In the genomic region with DNA sequence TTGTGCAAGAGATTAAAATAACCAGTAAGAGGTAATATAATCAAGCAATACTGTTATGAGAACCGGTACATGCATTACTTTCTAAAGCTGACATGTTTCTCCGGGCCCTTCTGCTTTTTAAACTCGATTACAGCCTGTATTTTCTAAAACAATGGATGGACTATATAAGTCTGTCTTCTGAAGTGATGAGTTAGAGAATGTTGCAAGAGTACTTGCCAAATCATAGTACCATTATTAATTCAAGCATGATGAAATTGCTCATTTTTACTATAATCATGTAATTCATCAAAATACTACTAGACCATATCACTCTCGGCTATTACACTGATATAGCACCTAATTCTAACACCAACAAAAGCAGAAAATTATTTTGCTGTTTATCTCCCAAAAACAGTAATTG, we compare ENCODE assay signal across 29 cellular contexts.
"Had no signal": no experiment of that assay in that cellular context is flagged by ENCODE, and none has a peak within 500 bp of the region (broad histone marks: within the 10 kb centered on the region; RNA-seq: fewer than 3 reads in every experiment).

No MANE protein-coding gene starts in this region.

- ATAC-seq: natural killer cell; psoas muscle; right cardiac atrium; right lobe of liver; stimulated activated effector memory CD8-positive, alpha-beta T cell treated with anti-CD3 and anti-CD28 coated beads, Interleukin-12 subunit alpha, Interleukin-12 subunit beta, amount 100 ng/mL, for 72 hours; stimulated activated naive CD8-positive, alpha-beta T cell treated with anti-CD3 and anti-CD28 coated beads, Interleukin-15, amount 100 ng/mL, for 72 hours; stimulated activated naive CD8-positive, alpha-beta T cell treated with anti-CD3 and anti-CD28 coated beads, Interleukin-15, Interleukin-2, amounts not matched to agents 100 U/mL and 50 U/mL, for 24 hours; upper lobe of right lung had no signal

- H3K9ac ChIP-seq: neural progenitor cell, parathyroid adenoma had no signal

- H3K9me3 Mint-ChIP-seq: neural progenitor cell; stimulated activated effector memory CD8-positive, alpha-beta T cell treated with anti-CD3 and anti-CD28 coated beads, Interleukin-12 subunit alpha, Interleukin-12 subunit beta, amount 100 ng/mL, for 72 hours had no signal

- H3K9me3 ChIP-seq: ovary, psoas muscle, right lobe of liver, sigmoid colon, suprapubic skin, testis, tibial artery, transverse colon, upper lobe of right lung, uterus had no signal

- H3K27me3 Mint-ChIP-seq: progenitor cell of endocrine pancreas; stimulated activated naive CD8-positive, alpha-beta T cell treated with anti-CD3 and anti-CD28 coated beads, Interleukin-15, amount 100 ng/mL, for 72 hours had no signal

- H3K4me2 ChIP-seq: neural progenitor cell had no signal

- H3K4me3 Mint-ChIP-seq: natural killer cell; nephron; neural progenitor cell; stimulated activated effector memory CD8-positive, alpha-beta T cell treated with anti-CD3 and anti-CD28 coated beads, Interleukin-12 subunit alpha, Interleukin-12 subunit beta, amount 100 ng/mL, for 72 hours; stimulated activated naive CD8-positive, alpha-beta T cell treated with anti-CD3 and anti-CD28 coated beads, Interleukin-15, amount 100 ng/mL, for 72 hours; type B pancreatic cell had no signal

- DNase-seq: natural killer cell; occipital lobe; ovary; posterior cingulate gyrus; psoas muscle; right cardiac atrium; right lobe of liver; sigmoid colon; small intestine; stimulated activated CD4-positive, alpha-beta T cell treated with anti-CD3 and anti-CD28 coated beads, Interleukin-15, amount 100 ng/mL, for 24 hours; stimulated activated CD4-positive, alpha-beta T cell treated with anti-CD3 and anti-CD28 coated beads, Interleukin-2, amount 100 ng/mL, for 24 hours; stimulated activated CD4-positive, alpha-beta T cell treated with anti-CD3 and anti-CD28 coated beads, Interleukin-2, amount 100 ng/mL, for 48 hours; stimulated activated CD4-positive, alpha-beta T cell treated with anti-CD3 and anti-CD28 coated beads, Interleukin-4, amount 100 ng/mL, for 24 hours; stimulated activated naive CD4-positive, alpha-beta T cell; stimulated activated naive CD8-positive, alpha-beta T cell treated with anti-CD3 and anti-CD28 coated beads, Interleukin-15, amount 100 ng/mL, for 72 hours; stimulated activated naive CD8-positive, alpha-beta T cell treated with anti-CD3 and anti-CD28 coated beads, Interleukin-15, Interleukin-2, amounts not matched to agents 100 U/mL and 50 U/mL, for 24 hours; substantia nigra; testis; tibial artery; transverse colon; upper lobe of right lung; uterus had no signal

- H3K4me1 Mint-ChIP-seq: natural killer cell; nephron; neural progenitor cell; stimulated activated effector memory CD8-positive, alpha-beta T cell treated with anti-CD3 and anti-CD28 coated beads, Interleukin-12 subunit alpha, Interleukin-12 subunit beta, amount 100 ng/mL, for 72 hours; stimulated activated naive CD8-positive, alpha-beta T cell treated with anti-CD3 and anti-CD28 coated beads, Interleukin-15, amount 100 ng/mL, for 72 hours had no signal

- H3K4me1 ChIP-seq: neural progenitor cell, parathyroid adenoma, psoas muscle, right lobe of liver, suprapubic skin, testis, tibial artery, upper lobe of right lung, uterus had no signal

- H3K27me3 ChIP-seq: neural progenitor cell, ovary, right lobe of liver, sigmoid colon, suprapubic skin, testis, tibial artery, transverse colon, upper lobe of right lung, uterus had no signal

- H2AFZ ChIP-seq: neural progenitor cell, parathyroid adenoma had no signal

- H3K4me3 ChIP-seq: neural progenitor cell, ovary, psoas muscle, right lobe of liver, sigmoid colon, suprapubic skin, testis, tibial artery, transverse colon, upper lobe of right lung, uterus had no signal

- H3K27ac ChIP-seq: neural progenitor cell, ovary, parathyroid adenoma, psoas muscle, right lobe of liver, sigmoid colon, suprapubic skin, testis, tibial artery, transverse colon, upper lobe of right lung, uterus had no signal

- H3K79me2 ChIP-seq: parathyroid adenoma had no signal

- H3K36me3 Mint-ChIP-seq: natural killer cell; neural progenitor cell; stimulated activated effector memory CD8-positive, alpha-beta T cell treated with anti-CD3 and anti-CD28 coated beads, Interleukin-12 subunit alpha, Interleukin-12 subunit beta, amount 100 ng/mL, for 72 hours; type B pancreatic cell had no signal

- H3K27ac Mint-ChIP-seq: natural killer cell; nephron; neural progenitor cell; progenitor cell of endocrine pancreas; stimulated activated effector memory CD8-positive, alpha-beta T cell treated with anti-CD3 and anti-CD28 coated beads, Interleukin-12 subunit alpha, Interleukin-12 subunit beta, amount 100 ng/mL, for 72 hours; stimulated activated naive CD8-positive, alpha-beta T cell treated with anti-CD3 and anti-CD28 coated beads, Interleukin-15, amount 100 ng/mL, for 72 hours; type B pancreatic cell had no signal

- H3K36me3 ChIP-seq: neural progenitor cell, ovary, right lobe of liver, sigmoid colon, suprapubic skin, tibial artery, transverse colon, upper lobe of right lung, uterus had no signal
